1 cellular context compared by ENCODE assay signal in the genomic region with DNA sequence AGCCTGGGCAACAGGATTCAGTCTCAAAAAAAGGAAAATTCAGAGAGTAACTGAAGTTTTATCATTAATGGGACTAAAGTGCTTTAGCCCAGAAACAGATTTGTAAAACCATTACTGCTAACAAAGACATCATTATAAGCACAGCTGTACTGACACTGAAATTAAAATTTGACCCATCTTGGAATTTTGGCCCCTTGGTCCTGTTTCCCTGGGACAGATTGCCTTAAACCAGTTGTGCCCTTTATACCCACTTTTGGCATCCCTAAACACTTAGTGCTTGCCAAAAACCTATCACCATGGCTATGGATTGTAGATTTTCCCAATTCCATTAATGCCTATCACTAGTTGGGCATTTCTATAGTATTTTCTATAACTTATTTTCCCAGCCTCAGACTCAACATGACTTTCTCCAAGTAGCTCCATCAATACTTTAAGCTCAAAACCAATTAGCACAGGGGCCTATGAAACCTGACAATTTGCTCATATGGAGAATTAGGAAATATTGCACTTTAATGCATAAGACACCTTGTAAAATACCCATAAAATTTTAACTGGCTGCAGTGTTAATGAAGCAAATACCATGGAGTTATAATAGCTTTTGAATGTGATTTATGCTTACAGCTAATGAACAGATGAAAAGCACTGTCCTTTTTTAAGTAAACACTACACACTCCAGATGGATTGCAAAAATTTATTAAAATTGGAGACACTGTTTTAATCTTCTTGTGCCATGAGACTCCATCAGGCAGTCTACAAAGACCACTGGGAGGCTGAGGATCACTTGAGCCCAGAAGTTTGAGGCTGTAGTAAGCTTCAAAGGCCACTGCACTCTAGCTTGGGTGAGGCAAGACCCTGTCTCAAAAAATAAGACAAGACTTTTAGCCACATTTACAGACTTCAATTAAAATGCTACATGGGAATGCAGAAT.
TF ChIP-seq lines count a peak whose summit lies in the region.

No MANE protein-coding gene starts in this region.

TF ChIP-seq in K562, 482 proteins besides CTCF, POLR2A, EP300 and RAD21 (continued from another document and continues in another):
- TF ChIP-seq ZNF740 (CRISPR knock-in tag; IDR thresholded peaks at IDR 0.05): no peak
- TF ChIP-seq ZNF740 (tag; IDR thresholded peaks at IDR 0.05): no peak
- TF ChIP-seq ZKSCAN1 (IDR thresholded peaks at IDR 0.05; ENCODE audit: low read depth, low read length): no peak
- TF ChIP-seq ZNF551 (CRISPR knock-in tag; IDR thresholded peaks at IDR 0.05): peak; percentile 75; the same call in 1 of the 2 replicates
- TF ChIP-seq ZNF133 (CRISPR knock-in tag; IDR thresholded peaks at IDR 0.05): no peak
- TF ChIP-seq, protein P1, sequence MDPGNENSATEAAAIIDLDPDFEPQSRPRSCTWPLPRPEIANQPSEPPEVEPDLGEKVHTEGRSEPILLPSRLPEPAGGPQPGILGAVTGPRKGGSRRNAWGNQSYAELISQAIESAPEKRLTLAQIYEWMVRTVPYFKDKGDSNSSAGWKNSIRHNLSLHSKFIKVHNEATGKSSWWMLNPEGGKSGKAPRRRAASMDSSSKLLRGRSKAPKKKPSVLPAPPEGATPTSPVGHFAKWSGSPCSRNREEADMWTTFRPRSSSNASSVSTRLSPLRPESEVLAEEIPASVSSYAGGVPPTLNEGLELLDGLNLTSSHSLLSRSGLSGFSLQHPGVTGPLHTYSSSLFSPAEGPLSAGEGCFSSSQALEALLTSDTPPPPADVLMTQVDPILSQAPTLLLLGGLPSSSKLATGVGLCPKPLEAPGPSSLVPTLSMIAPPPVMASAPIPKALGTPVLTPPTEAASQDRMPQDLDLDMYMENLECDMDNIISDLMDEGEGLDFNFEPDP (CRISPR knock-in tag; IDR thresholded peaks at IDR 0.05): no peak
- TF ChIP-seq HDAC2 (IDR thresholded peaks at IDR 0.05): no peak
- no peak for TF ChIP-seq U2AF1 (optimal IDR thresholded peaks at IDR 0.05; ENCODE audit: low read depth, low read length)
- TF ChIP-seq PPARD (CRISPR knock-in tag; IDR thresholded peaks at IDR 0.05): no peak
- no peak for TF ChIP-seq MLLT1 (IDR thresholded peaks at IDR 0.05)
- no peak for TF ChIP-seq RBM15 (IDR thresholded peaks at IDR 0.05; ENCODE audit: insufficient read depth, low read length)
- no peak for TF ChIP-seq BDP1 (IDR thresholded peaks at IDR 0.05; ENCODE audit: insufficient read depth, insufficient read length)
- TF ChIP-seq, protein P2, sequence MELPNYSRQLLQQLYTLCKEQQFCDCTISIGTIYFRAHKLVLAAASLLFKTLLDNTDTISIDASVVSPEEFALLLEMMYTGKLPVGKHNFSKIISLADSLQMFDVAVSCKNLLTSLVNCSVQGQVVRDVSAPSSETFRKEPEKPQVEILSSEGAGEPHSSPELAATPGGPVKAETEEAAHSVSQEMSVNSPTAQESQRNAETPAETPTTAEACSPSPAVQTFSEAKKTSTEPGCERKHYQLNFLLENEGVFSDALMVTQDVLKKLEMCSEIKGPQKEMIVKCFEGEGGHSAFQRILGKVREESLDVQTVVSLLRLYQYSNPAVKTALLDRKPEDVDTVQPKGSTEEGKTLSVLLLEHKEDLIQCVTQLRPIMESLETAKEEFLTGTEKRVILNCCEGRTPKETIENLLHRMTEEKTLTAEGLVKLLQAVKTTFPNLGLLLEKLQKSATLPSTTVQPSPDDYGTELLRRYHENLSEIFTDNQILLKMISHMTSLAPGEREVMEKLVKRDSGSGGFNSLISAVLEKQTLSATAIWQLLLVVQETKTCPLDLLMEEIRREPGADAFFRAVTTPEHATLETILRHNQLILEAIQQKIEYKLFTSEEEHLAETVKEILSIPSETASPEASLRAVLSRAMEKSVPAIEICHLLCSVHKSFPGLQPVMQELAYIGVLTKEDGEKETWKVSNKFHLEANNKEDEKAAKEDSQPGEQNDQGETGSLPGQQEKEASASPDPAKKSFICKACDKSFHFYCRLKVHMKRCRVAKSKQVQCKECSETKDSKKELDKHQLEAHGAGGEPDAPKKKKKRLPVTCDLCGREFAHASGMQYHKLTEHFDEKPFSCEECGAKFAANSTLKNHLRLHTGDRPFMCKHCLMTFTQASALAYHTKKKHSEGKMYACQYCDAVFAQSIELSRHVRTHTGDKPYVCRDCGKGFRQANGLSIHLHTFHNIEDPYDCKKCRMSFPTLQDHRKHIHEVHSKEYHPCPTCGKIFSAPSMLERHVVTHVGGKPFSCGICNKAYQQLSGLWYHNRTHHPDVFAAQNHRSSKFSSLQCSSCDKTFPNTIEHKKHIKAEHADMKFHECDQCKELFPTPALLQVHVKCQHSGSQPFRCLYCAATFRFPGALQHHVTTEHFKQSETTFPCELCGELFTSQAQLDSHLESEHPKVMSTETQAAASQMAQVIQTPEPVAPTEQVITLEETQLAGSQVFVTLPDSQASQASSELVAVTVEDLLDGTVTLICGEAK (IDR thresholded peaks at IDR 0.05): no peak
- TF ChIP-seq, protein P2 (CRISPR knock-in tag; IDR thresholded peaks at IDR 0.05): no peak
- peak; percentile 75; the same call in 1 of the 2 replicates for TF ChIP-seq DLX4 (CRISPR knock-in tag; IDR thresholded peaks at IDR 0.05)
- TF ChIP-seq, protein P3, sequence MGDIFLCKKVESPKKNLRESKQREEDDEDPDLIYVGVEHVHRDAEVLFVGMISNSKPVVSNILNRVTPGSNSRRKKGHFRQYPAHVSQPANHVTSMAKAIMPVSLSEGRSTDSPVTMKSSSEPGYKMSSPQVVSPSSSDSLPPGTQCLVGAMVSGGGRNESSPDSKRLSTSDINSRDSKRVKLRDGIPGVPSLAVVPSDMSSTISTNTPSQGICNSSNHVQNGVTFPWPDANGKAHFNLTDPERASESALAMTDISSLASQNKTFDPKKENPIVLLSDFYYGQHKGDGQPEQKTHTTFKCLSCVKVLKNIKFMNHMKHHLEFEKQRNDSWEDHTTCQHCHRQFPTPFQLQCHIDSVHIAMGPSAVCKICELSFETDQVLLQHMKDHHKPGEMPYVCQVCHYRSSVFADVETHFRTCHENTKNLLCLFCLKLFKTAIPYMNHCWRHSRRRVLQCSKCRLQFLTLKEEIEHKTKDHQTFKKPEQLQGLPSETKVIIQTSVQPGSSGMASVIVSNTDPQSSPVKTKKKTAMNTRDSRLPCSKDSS (IDR thresholded peaks at IDR 0.05; ENCODE audit: low read depth, partially characterized antibody): no peak
- TF ChIP-seq, protein P4, sequence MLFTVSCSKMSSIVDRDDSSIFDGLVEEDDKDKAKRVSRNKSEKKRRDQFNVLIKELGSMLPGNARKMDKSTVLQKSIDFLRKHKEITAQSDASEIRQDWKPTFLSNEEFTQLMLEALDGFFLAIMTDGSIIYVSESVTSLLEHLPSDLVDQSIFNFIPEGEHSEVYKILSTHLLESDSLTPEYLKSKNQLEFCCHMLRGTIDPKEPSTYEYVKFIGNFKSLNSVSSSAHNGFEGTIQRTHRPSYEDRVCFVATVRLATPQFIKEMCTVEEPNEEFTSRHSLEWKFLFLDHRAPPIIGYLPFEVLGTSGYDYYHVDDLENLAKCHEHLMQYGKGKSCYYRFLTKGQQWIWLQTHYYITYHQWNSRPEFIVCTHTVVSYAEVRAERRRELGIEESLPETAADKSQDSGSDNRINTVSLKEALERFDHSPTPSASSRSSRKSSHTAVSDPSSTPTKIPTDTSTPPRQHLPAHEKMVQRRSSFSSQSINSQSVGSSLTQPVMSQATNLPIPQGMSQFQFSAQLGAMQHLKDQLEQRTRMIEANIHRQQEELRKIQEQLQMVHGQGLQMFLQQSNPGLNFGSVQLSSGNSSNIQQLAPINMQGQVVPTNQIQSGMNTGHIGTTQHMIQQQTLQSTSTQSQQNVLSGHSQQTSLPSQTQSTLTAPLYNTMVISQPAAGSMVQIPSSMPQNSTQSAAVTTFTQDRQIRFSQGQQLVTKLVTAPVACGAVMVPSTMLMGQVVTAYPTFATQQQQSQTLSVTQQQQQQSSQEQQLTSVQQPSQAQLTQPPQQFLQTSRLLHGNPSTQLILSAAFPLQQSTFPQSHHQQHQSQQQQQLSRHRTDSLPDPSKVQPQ (CRISPR knock-in tag; IDR thresholded peaks at IDR 0.05; ENCODE audit: borderline replicate concordance): no peak
- no peak for TF ChIP-seq NR1H2 (CRISPR knock-in tag; IDR thresholded peaks at IDR 0.05)
- peak; percentile 11; the same call in 1 of the 2 replicates for TF ChIP-seq ZNF134 (CRISPR knock-in tag; conservative IDR thresholded peaks at IDR 0.05)
- no peak for TF ChIP-seq ZNF3 (CRISPR knock-in tag; IDR thresholded peaks at IDR 0.05)
- no peak for TF ChIP-seq ZNF778 (CRISPR knock-in tag; IDR thresholded peaks at IDR 0.05)
- TF ChIP-seq PHB (CRISPR knock-in tag; IDR thresholded peaks at IDR 0.05): no peak
- no peak for TF ChIP-seq FOSL1 (tag; conservative IDR thresholded peaks at IDR 0.05)
- no peak for TF ChIP-seq MEF2D (tag; conservative IDR thresholded peaks at IDR 0.05; ENCODE audit: low read depth)
- no peak for TF ChIP-seq RAD51 (IDR thresholded peaks at IDR 0.05; ENCODE audit: borderline replicate concordance, low read depth)
- TF ChIP-seq MCM5 (IDR thresholded peaks at IDR 0.05; ENCODE audit: low read depth): no peak
- TF ChIP-seq, protein P5, sequence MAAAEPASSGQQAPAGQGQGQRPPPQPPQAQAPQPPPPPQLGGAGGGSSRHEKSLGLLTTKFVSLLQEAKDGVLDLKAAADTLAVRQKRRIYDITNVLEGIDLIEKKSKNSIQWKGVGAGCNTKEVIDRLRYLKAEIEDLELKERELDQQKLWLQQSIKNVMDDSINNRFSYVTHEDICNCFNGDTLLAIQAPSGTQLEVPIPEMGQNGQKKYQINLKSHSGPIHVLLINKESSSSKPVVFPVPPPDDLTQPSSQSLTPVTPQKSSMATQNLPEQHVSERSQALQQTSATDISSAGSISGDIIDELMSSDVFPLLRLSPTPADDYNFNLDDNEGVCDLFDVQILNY (CRISPR knock-in tag; IDR thresholded peaks at IDR 0.05): no peak
- no peak for TF ChIP-seq GABPB2 (CRISPR knock-in tag; conservative IDR thresholded peaks at IDR 0.05)
- TF ChIP-seq SUPT5H (IDR thresholded peaks at IDR 0.05): peak; percentile 41
- TF ChIP-seq NBN (IDR thresholded peaks at IDR 0.05; ENCODE audit: low read depth): no peak
- TF ChIP-seq CCNT2 (IDR thresholded peaks at IDR 0.05; ENCODE audit: borderline replicate concordance, extremely low read depth, insufficient read length, low read depth, low read length): no peak
- no peak for TF ChIP-seq LARP7 (IDR thresholded peaks at IDR 0.05)
- no peak for TF ChIP-seq RB1 (IDR thresholded peaks at IDR 0.05; ENCODE audit: low read depth)
- no peak for TF ChIP-seq ZNF436 (CRISPR knock-in tag; IDR thresholded peaks at IDR 0.05)
- TF ChIP-seq SIN3B (IDR thresholded peaks at IDR 0.05; ENCODE audit: low read depth): no peak
- TF ChIP-seq, protein P6, sequence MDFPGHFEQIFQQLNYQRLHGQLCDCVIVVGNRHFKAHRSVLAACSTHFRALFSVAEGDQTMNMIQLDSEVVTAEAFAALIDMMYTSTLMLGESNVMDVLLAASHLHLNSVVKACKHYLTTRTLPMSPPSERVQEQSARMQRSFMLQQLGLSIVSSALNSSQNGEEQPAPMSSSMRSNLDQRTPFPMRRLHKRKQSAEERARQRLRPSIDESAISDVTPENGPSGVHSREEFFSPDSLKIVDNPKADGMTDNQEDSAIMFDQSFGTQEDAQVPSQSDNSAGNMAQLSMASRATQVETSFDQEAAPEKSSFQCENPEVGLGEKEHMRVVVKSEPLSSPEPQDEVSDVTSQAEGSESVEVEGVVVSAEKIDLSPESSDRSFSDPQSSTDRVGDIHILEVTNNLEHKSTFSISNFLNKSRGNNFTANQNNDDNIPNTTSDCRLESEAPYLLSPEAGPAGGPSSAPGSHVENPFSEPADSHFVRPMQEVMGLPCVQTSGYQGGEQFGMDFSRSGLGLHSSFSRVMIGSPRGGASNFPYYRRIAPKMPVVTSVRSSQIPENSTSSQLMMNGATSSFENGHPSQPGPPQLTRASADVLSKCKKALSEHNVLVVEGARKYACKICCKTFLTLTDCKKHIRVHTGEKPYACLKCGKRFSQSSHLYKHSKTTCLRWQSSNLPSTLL (IDR thresholded peaks at IDR 0.05): no peak
- no peak for TF ChIP-seq ZKSCAN8 (CRISPR knock-in tag; IDR thresholded peaks at IDR 0.05)
